27 cellular contexts compared by ENCODE assay signal in the genomic region with DNA sequence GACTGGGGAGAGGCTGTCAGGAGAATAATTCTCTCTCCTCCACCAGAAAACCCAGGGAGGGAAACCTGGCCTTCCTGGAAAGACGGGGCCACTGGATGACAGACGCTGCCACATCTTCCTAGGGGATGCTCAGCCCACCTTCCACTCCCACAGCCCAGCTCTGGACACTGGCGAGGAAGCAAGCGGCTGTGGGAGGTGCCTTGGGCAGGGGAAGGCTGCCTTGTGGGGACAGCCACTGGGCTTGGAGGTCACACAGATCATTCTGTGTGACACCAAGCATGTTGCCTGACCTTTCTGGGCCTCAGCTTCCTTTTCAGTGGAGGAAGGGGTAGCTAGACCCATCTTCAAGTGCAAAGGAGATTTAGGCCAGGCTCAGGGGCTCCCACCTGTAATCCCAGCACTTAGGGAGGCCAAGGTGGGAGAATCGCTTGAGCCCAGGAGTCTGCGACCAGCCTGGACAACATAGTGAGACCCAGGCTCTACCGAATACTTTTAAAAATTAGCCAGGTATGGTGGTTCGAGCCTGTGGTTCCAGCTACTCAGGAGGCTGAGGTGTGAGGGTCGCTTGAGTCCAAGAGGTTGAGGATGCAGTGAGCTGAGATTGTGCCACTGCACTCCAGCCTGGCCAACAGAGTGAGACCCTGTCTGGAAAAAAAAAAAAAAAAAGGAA. TPM values are rescaled to one million over a fixed set of nuclear protein-coding genes. Genes with fewer than 3 reads are reported as not detected.
"Had no signal": no experiment of that assay in that cellular context is flagged by ENCODE, and none has a peak within 500 bp of the region (broad histone marks: within the 10 kb centered on the region; RNA-seq: fewer than 3 reads in every experiment).

No MANE protein-coding gene starts in this region.

- DNase-seq: activated CD4-positive, alpha-beta memory T cell treated with anti-CD3 and anti-CD28 coated beads, Interleukin-2, amount 10 ng/mL, durations not matched to agents 7 days and 5 days; activated CD4-positive, alpha-beta T cell treated with anti-CD3 and anti-CD28 coated beads for 1 hour; activated CD4-positive, alpha-beta T cell treated with anti-CD3 and anti-CD28 coated beads, Interleukin-2, amount 10 ng/mL, durations not matched to agents 7 days and 5 days; activated CD8-positive, alpha-beta memory T cell treated with anti-CD3 and anti-CD28 coated beads, Interleukin-2, amount 50 U/mL, for 48 hours; activated naive CD4-positive, alpha-beta T cell; activated T-cell treated with anti-CD3 and anti-CD28 coated beads, Interleukin-2, amount 50 U/mL, for 24 hours; dermis blood vessel endothelial cell; effector CD8-positive, alpha-beta T cell; left ventricle myocardium inferior; stimulated activated CD4-positive, alpha-beta T cell treated with anti-CD3 and anti-CD28 coated beads, Interleukin-15, amount 100 ng/mL, for 24 hours; stimulated activated CD4-positive, alpha-beta T cell treated with anti-CD3 and anti-CD28 coated beads, Interleukin-2, amount 100 ng/mL, for 24 hours; stimulated activated naive CD4-positive, alpha-beta T cell treated with Interleukin-2 at 50 U/mL for 16 hours; testis had no signal

- H3K36me3 Mint-ChIP-seq: type B pancreatic cell had no signal

- H3K27ac Mint-ChIP-seq: activated CD4-positive, alpha-beta memory T cell treated with anti-CD3 and anti-CD28 coated beads, Interleukin-2, amount 10 ng/mL, durations not matched to agents 7 days and 5 days; activated CD4-positive, alpha-beta T cell treated with anti-CD3 and anti-CD28 coated beads, Interleukin-2, amount 10 ng/mL, durations not matched to agents 7 days and 5 days; activated naive CD4-positive, alpha-beta T cell treated with anti-CD3 and anti-CD28 coated beads, Interleukin-2, amount 50 U/mL, for 72 hours; activated T-cell treated with anti-CD3 and anti-CD28 coated beads, Interleukin-2, amount 50 U/mL, for 24 hours; activated T-helper 17 cell treated with anti-CD3 and anti-CD28 coated beads, Interleukin-2, amount 50 U/mL, for 72 hours; nephron; type B pancreatic cell had no signal

- ATAC-seq: activated naive CD4-positive, alpha-beta T cell treated with anti-CD3 and anti-CD28 coated beads, Interleukin-2, amount 50 U/mL, for 72 hours; activated T-helper 17 cell treated with anti-CD3 and anti-CD28 coated beads, Interleukin-2, amount 50 U/mL, for 72 hours had no signal

- H3K4me3 ChIP-seq: breast epithelium, left ventricle myocardium inferior, smooth muscle cell, testis, vagina had no signal

- H3K36me3 ChIP-seq: breast epithelium, left ventricle myocardium inferior, vagina had no signal

- H3K4me2 ChIP-seq: smooth muscle cell had no signal

- H3K27me3 ChIP-seq: vagina had no signal

- H3K4me3 Mint-ChIP-seq: activated CD4-positive, alpha-beta memory T cell treated with anti-CD3 and anti-CD28 coated beads, Interleukin-2, amount 10 ng/mL, durations not matched to agents 7 days and 5 days; activated CD4-positive, alpha-beta T cell treated with anti-CD3 and anti-CD28 coated beads, Interleukin-2, amount 10 ng/mL, durations not matched to agents 7 days and 5 days; activated T-cell treated with anti-CD3 and anti-CD28 coated beads, Interleukin-2, amount 50 U/mL, for 24 hours; activated T-helper 17 cell treated with anti-CD3 and anti-CD28 coated beads, Interleukin-2, amount 50 U/mL, for 72 hours; central memory CD8-positive, alpha-beta T cell; nephron; type B pancreatic cell had no signal

- H3K9me3 ChIP-seq: breast epithelium, left ventricle myocardium inferior, testis, vagina had no signal

- H3K4me1 ChIP-seq: breast epithelium had no signal

- H3K9me3 Mint-ChIP-seq: activated CD4-positive, alpha-beta memory T cell treated with anti-CD3 and anti-CD28 coated beads, Interleukin-2, amount 10 ng/mL, durations not matched to agents 7 days and 5 days; activated CD4-positive, alpha-beta T cell treated with anti-CD3 and anti-CD28 coated beads, Interleukin-2, amount 10 ng/mL, durations not matched to agents 7 days and 5 days; activated naive CD4-positive, alpha-beta T cell treated with anti-CD3 and anti-CD28 coated beads, Interleukin-2, amount 50 U/mL, for 72 hours; activated T-cell treated with anti-CD3 and anti-CD28 coated beads, Interleukin-2, amount 50 U/mL, for 24 hours; activated T-helper 17 cell treated with anti-CD3 and anti-CD28 coated beads, Interleukin-2, amount 50 U/mL, for 72 hours; central memory CD8-positive, alpha-beta T cell; nephron; type B pancreatic cell had no signal

- FAIRE-seq: colon, frontal cortex, islet of Langerhans, TTC549 had no signal

- H3K27ac ChIP-seq: breast epithelium, left ventricle myocardium inferior, testis, vagina, VCaP had no signal

RNA-seq across cellular contexts. Expression of a gene that starts 9.8 kb away (rescaled TPM):
- total RNA-seq: activated CD4-positive, alpha-beta memory T cell treated with anti-CD3 and anti-CD28 coated beads, Interleukin-2, amount 10 ng/mL, durations not matched to agents 7 days and 5 days; activated CD4-positive, alpha-beta T cell treated with anti-CD3 and anti-CD28 coated beads, Interleukin-2, amount 10 ng/mL, durations not matched to agents 7 days and 5 days; activated naive CD4-positive, alpha-beta T cell treated with anti-CD3 and anti-CD28 coated beads, Interleukin-2, amount 50 U/mL, for 72 hours; activated T-helper 17 cell treated with anti-CD3 and anti-CD28 coated beads, Interleukin-2, amount 50 U/mL, for 72 hours; T-helper 1 cell treated with Interleukin-12 subunit alpha and Interleukin-12 subunit beta and Interleukin-4 antibody, amounts not matched to agents 30 ng/mL and 1 ng/mL, for 36 hours had no signal
